In the genomic region with DNA sequence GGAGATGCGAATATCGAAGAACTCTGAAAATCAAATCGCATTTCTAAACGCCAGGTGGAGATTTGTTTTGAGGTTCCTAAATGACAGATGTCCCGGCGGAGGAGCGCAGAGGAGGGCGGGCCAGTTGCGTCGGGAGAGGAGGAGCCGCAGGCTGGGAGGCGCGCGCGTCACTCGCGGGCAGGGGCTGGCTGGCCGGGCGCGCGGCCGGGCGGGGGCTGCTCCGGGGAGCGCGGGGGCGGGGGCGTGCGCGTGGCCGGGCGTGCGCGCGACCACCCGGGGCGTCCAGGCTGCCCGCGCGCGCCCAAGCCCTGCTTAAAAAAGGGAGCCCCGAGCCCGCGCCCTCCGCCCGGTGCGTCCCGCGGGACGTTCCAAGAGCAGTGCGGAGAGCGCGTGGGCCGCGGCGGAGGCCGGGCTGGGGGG, we compare ENCODE assay signal across 8 cellular contexts. TPM values are rescaled to one million over a fixed set of nuclear protein-coding genes. Genes with fewer than 3 reads are reported as not detected.
A peak's percentile ranks its signal among the peaks of the same experiment; 100 is the strongest.
DNase-seq lines count a peak whose midpoint lies in the region; ATAC-seq and TF ChIP-seq lines count a peak whose summit lies in the region.

No MANE protein-coding gene starts in this region.

- peak; percentile 89 for DNase-seq in DMS79 treated with DMSO at 0.1 percent for 48 hours (lab: John Stamatoyannopoulos, UW)
- DNase-seq in LHCN-M2 (ENCODE audit: low read depth) = peak; percentile 90
- peak; percentile 73 for DNase-seq in SHP77 treated with DMSO at 0.1 percent for 48 hours (lab: John Stamatoyannopoulos, UW)
- peak; percentile 66 for DNase-seq in activated gamma-delta T cell (lab: John Stamatoyannopoulos, UW)
- DNase-seq in fibroblast of villous mesenchyme (ENCODE audit: low read depth) = peak; percentile 75
- DNase-seq in neural crest cell (ENCODE audit: low read depth, low spot score) = peak; percentile 80
- peak; percentile 67 for DNase-seq in stromal cell of bone marrow (ENCODE audit: low read depth)

- H3K4me3 ChIP-seq in fibroblast of villous mesenchyme (ENCODE audit: low read depth, low read length) = peak overlapping the region; percentile 62

- peak; percentile 59 for ATAC-seq in GM21786 (IDR thresholded peaks at IDR 0.05; ENCODE audit: unreplicated experiment)

- TF ChIP-seq CTCF in fibroblast of villous mesenchyme (IDR thresholded peaks at IDR 0.05; ENCODE audit: insufficient read depth, low read depth, low read length) = no peak
- peak; percentile 36 for TF ChIP-seq CTCF in neural crest cell (conservative IDR thresholded peaks at IDR 0.05)

- no peaks in the 10 kb centered on the region for H3K9me3 Mint-ChIP-seq in neural crest cell

- H3K36me3 Mint-ChIP-seq in neural crest cell (ENCODE audit: low read depth) = no peaks in the 10 kb centered on the region

- H3K4me3 Mint-ChIP-seq in neural crest cell = peak overlapping the region; percentile 97

- peaks cover 33% of the 10 kb centered on the region for H3K4me1 Mint-ChIP-seq in neural crest cell

- peaks cover under 1% of the 10 kb centered on the region for H3K27me3 Mint-ChIP-seq in neural crest cell (ENCODE audit: low read depth)

- peak overlapping the region; percentile 91 for H3K27ac Mint-ChIP-seq in neural crest cell (ENCODE audit: unreplicated experiment)

RNA-seq across cellular contexts. Expression of a gene that starts 47.3 kb away (rescaled TPM):
- total RNA-seq in LHCN-M2 (2014; rRNA removed) (162 and 250 TPM in 2 replicates), fibroblast of villous mesenchyme (107 and 148 TPM in 2 replicates), neural crest cell (991 and 1,004 TPM in 2 replicates)
- polyA plus RNA-seq in LHCN-M2 (2012) = 292 TPM

Comparison
In these comparisons a context has a peak if more than half of its experiments do, and no peak if none do; other contexts are left out.
1. Peak in every context shown above with its lines: DNase-seq, ATAC-seq and H3K4me3 ChIP-seq.